In the genomic region with DNA sequence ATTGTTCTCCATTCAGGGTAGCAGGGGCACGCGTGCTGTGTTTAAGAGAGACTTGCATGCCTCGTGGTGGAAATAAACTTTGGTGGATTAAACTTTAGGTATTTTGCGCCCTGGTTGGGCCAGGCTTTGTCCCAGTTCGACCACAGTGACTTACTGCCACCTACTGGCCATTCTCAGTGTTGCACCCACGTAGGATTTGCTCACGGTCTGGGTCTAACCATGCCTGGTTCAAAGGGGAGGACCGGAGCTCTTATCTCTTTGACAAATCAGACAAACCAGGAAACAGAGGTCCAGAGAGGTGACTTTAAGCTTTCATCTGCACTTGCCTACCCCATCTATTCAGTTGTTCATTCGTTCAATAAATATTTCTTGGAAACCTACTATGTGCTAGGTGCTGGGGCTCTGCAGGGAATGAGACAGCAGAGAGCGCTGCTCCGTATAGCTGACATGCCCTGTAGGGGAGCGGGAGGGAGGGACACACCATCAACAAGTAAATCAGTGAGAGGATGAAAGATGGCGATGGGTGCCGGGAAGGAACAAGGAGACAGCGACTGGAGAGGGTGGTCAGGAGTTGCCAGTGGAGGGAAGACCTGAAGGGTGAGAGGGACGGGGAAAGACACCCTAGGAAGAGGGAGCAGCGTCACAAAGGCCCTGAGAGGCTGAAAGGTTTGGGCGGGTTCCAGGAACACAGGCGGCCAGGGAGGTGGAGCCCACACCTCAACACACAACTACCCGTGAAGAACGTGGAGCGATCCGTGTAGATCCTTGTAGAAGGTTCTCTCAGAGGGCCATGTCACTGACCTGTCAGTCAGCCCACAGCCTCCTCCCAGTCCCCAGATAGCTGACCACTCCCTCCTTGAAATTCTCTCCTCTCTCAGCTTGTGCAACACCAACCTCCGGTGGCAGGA, we compare ENCODE assay signal across 9 cellular contexts. TPM values are rescaled to one million over a fixed set of nuclear protein-coding genes. Genes with fewer than 3 reads are reported as not detected.
DNase-seq lines count a peak whose midpoint lies in the region; ATAC-seq, FAIRE-seq and TF ChIP-seq lines count a peak whose summit lies in the region.
"Had no signal": no experiment of that assay in that cellular context is flagged by ENCODE, and none has a peak within 500 bp of the region (broad histone marks: within the 10 kb centered on the region; RNA-seq: fewer than 3 reads in every experiment).

No MANE protein-coding gene starts in this region.

- intact Hi-C loops in mucosa of descending colon (cut with DNase I, micrococcal nuclease): loop anchor here in 1 of 2 donors (10.0 kb wide), 1 partner anchor 94 kb away; no protein-coding TSS in a partner anchor

- H3K9me3 ChIP-seq in CD8-positive, alpha-beta memory T cell (ENCODE audit: low read length): no peaks in the 10 kb centered on the region
- H3K9me3 ChIP-seq in mucosa of descending colon: no peaks in the 10 kb centered on the region

- H3K4me1 ChIP-seq in CD8-positive, alpha-beta memory T cell (ENCODE audit: insufficient read depth, low read length): peaks cover 5% of the 10 kb centered on the region
- peaks cover 6% of the 10 kb centered on the region for H3K4me1 ChIP-seq in mucosa of descending colon (ENCODE audit: low read depth)

- TF ChIP-seq CTCF in epithelial cell of esophagus (IDR thresholded peaks at IDR 0.05; ENCODE audit: insufficient read depth, low read depth, low read length, missing control alignments) (peak; percentile 91), mucosa of descending colon (IDR thresholded peaks at IDR 0.05) (peak; percentile 90)

- H3K27ac ChIP-seq in CD8-positive, alpha-beta memory T cell (ENCODE audit: low read depth, low read length): no peak overlapping the region

- peak; percentile 72 to 85 (median 75) for DNase-seq in CD8-positive, alpha-beta memory T cell
- DNase-seq in HTR-8/SVneo (ENCODE audit: insufficient read length, low spot score) (peak; percentile 73), NOMO-1 treated with dmso at 0.1 percent for 144 hours (lab: John Stamatoyannopoulos, UW; ENCODE audit: unreplicated experiment) (peak; percentile 85), epithelial cell of esophagus (ENCODE audit: low read depth) (peak; percentile 90), mucosa of descending colon (peak; percentile 74 to 99 (median 95))
- peak; percentile 67 for DNase-seq in activated CD8-positive, alpha-beta memory T cell treated with anti-CD3 and anti-CD28 coated beads, Interleukin-2, amount 50 U/mL, for 24 hours (ENCODE audit: extremely low read depth)
- DNase-seq in stimulated activated CD8-positive, alpha-beta memory T cell treated with anti-CD3 and anti-CD28 coated beads, Interleukin-4, amount 100 ng/mL, for 4 hours (ENCODE audit: low read depth in 2 of 2, low spot score in 1 of 2): peak; percentile 43 to 84

- no peaks in the 10 kb centered on the region for H3K9me3 Mint-ChIP-seq in CD8-positive, alpha-beta memory T cell

- no peaks in the 10 kb centered on the region for H3K36me3 Mint-ChIP-seq in CD8-positive, alpha-beta memory T cell

- CTCF ChIA-PET in CD8-positive, alpha-beta memory T cell (lab: Charles Lee): interaction anchor here (0.6 to 2.3 kb wide), 14 partner anchors 9 to 379 kb away, joined by 3 to 11 read pairs (median 4); a partner anchor contains a TSS

- H3K27me3 Mint-ChIP-seq in CD8-positive, alpha-beta memory T cell: peaks cover 8 to 18% of the 10 kb centered on the region in 2 donors

- POLR2A ChIA-PET in CD8-positive, alpha-beta memory T cell (lab: Charles Lee): no interaction called here

- peak overlapping the region in 5 of 7 donors; percentile 22 to 71 (median 58) for H3K4me3 Mint-ChIP-seq in CD8-positive, alpha-beta memory T cell

- peaks cover 9 to 13% (median 12%) of the 10 kb centered on the region in 3 donors for H3K4me1 Mint-ChIP-seq in CD8-positive, alpha-beta memory T cell

- H3K4me3 ChIP-seq in CD8-positive, alpha-beta memory T cell (ENCODE audit: low read length): no peak overlapping the region
- H3K4me3 ChIP-seq in epithelial cell of esophagus (ENCODE audit: low read length) (peak overlapping the region; percentile 42), mucosa of descending colon (no peak overlapping the region)

- peak; percentile 70 for ATAC-seq in GM19467 (IDR thresholded peaks at IDR 0.05; ENCODE audit: unreplicated experiment)
- ATAC-seq in mucosa of descending colon: peak; percentile 94

- peak overlapping the region in 3 of 8 donors; percentile 23 to 79 (median 32) for H3K27ac Mint-ChIP-seq in CD8-positive, alpha-beta memory T cell

- no peak for FAIRE-seq in HTR-8/SVneo (lab: Jason Lieb, UNC)

- H3K36me3 ChIP-seq in CD8-positive, alpha-beta memory T cell (ENCODE audit: insufficient read depth, low read length): no peaks in the 10 kb centered on the region
- H3K36me3 ChIP-seq in mucosa of descending colon (ENCODE audit: low read depth): no peaks in the 10 kb centered on the region

- H3K27me3 ChIP-seq in CD8-positive, alpha-beta memory T cell (ENCODE audit: insufficient read depth, low read length, poor library complexity, severe bottlenecking): peaks cover 5% of the 10 kb centered on the region

RNA-seq across cellular contexts. Expression of a gene that starts 27.2 kb away (rescaled TPM):
- total RNA-seq in CD8-positive, alpha-beta memory T cell: not detected
- polyA plus RNA-seq in CD8-positive, alpha-beta memory T cell: not detected
- 100 to 1,000 TPM; 104 to 169 (median 148) TPM for total RNA-seq in mucosa of descending colon
- total RNA-seq: mononuclear cell had no signal

Comparison
In these comparisons a context has a peak if more than half of its experiments do, and no peak if none do; other contexts are left out.
1. RNA of a gene that starts 27.2 kb away (total RNA-seq): 104 to 169 TPM in mucosa of descending colon; not detected in CD8-positive, alpha-beta memory T cell; every median in the first group is over 100 times any median in the second.
2. Peak in every context shown above with its lines, with median percentiles within 50 percentile points of each other: DNase-seq.